ENCODE assay signal across 18 cellular contexts in genomic region chr4:8869879-8870646, GRCh38. TPM values are rescaled to one million over a fixed set of nuclear protein-coding genes. Genes with fewer than 3 reads are reported as not detected.
DNase-seq lines count a peak whose midpoint lies in the region; ATAC-seq and TF ChIP-seq lines count a peak whose summit lies in the region.
"Had no signal": no experiment of that assay in that cellular context is flagged by ENCODE, and none has a peak within 500 bp of the region (broad histone marks: within the 10 kb centered on the region; RNA-seq: fewer than 3 reads in every experiment).

No MANE protein-coding gene starts in this region.

- DNase-seq in GM23338 (ENCODE audit: low spot score) (peak; percentile 39), MG63 (no peak), mesothelial cell of epicardium (ENCODE audit: low spot score in 2 of 2, unreplicated experiment in 2 of 2) (no peak), retina (peak; percentile 68), DMS 273 (lab: John Stamatoyannopoulos, UW; ENCODE audit: unreplicated experiment) (no peak), 8988T (no peak)
- DNase-seq: CD4-positive, CD25-positive, alpha-beta regulatory T cell; COR-L47; HCEC 1CT; KG1; MV-4-11; NCI-H1694 treated with DMSO at 0.1 percent for 48 hours; NCI-H748 treated with DMSO at 0.1 percent for 48 hours; NK-92 treated with Interleukin-12 subunit alpha and Interleukin-12 subunit beta, amount 100 ng/mL, for 24 hours had no signal

- H3K79me2 ChIP-seq in GM23338 (replicated peaks; ENCODE audit: insufficient read depth) = no peaks in the 10 kb centered on the region

- H3K4me3 Mint-ChIP-seq in GM23338 (peak overlapping the region; percentile 55; the same call in 2 of the 3 replicates), mesothelial cell of epicardium (peak overlapping the region; percentile 43)
- H3K4me3 Mint-ChIP-seq: CD4-positive, CD25-positive, alpha-beta regulatory T cell had no signal

- peak overlapping the region; percentile 72; the same call in 1 of the 2 replicates for H3K4me2 ChIP-seq in GM23338

- H3K9me3 Mint-ChIP-seq in GM23338 (peaks cover 4% of the 10 kb centered on the region), mesothelial cell of epicardium (no peaks in the 10 kb centered on the region)

- H3K27ac ChIP-seq in GM23338 (ENCODE audit: low read depth) = no peak overlapping the region

- H3K27me3 Mint-ChIP-seq in GM23338 (ENCODE audit: insufficient read depth, low read depth, poor library complexity) (peaks cover 88% of the 10 kb centered on the region), mesothelial cell of epicardium (ENCODE audit: low read depth) (peaks cover 86% of the 10 kb centered on the region)

- TF ChIP-seq CTCF in GM23338 (conservative IDR thresholded peaks at IDR 0.05; ENCODE audit: low read depth in 2 of 2) (no peak), mesothelial cell of epicardium (IDR thresholded peaks at IDR 0.05; ENCODE audit: unreplicated experiment) (no peak)

- H3K27ac Mint-ChIP-seq in GM23338 (no peak overlapping the region), mesothelial cell of epicardium (no peak overlapping the region)
- H3K27ac Mint-ChIP-seq: CD4-positive, CD25-positive, alpha-beta regulatory T cell had no signal

- no peak overlapping the region for H2AFZ ChIP-seq in GM23338

- 0 out of 2 replicates have a peak, but pooled peaks cover 8% of the 10 kb centered on the region for H3F3A ChIP-seq in GM23338 (replicated peaks; ENCODE audit: low read depth)

- H3K9me2 ChIP-seq in GM23338 (ENCODE audit: insufficient read depth) = no peaks in the 10 kb centered on the region

- H4K20me1 ChIP-seq in GM23338 (replicated peaks; ENCODE audit: insufficient read depth) = peaks cover 18% of the 10 kb centered on the region

- no peaks in the 10 kb centered on the region; the same call in 2 of the 3 replicates for H3K36me3 Mint-ChIP-seq in GM23338 (ENCODE audit: low read depth)
- H3K36me3 Mint-ChIP-seq in mesothelial cell of epicardium = peaks cover 2% of the 10 kb centered on the region
- H3K36me3 Mint-ChIP-seq: CD4-positive, CD25-positive, alpha-beta regulatory T cell had no signal

- peaks cover 16% of the 10 kb centered on the region; the same call in 1 of the 2 replicates for H3K4me1 ChIP-seq in GM23338 (ENCODE audit: insufficient read depth)

- H3K4me3 ChIP-seq in GM23338 (no peak overlapping the region), MG63 (peak overlapping the region; percentile 64)

- H3K36me3 ChIP-seq in GM23338 (ENCODE audit: insufficient read depth) (no peaks in the 10 kb centered on the region), MG63 (no peaks in the 10 kb centered on the region)

- H3K27me3 ChIP-seq in GM23338 (ENCODE audit: insufficient read depth) = peaks cover 97% of the 10 kb centered on the region
- no peaks in the 10 kb centered on the region for H3K27me3 ChIP-seq in MG63

- H3K4me1 Mint-ChIP-seq in GM23338 (peaks cover 27% of the 10 kb centered on the region), mesothelial cell of epicardium (peaks cover 7% of the 10 kb centered on the region)

- ATAC-seq in GM23338 = no peak
- ATAC-seq in HG03135 (IDR thresholded peaks at IDR 0.05; ENCODE audit: unreplicated experiment) = no peak
- ATAC-seq: HepG2, Right ventricle myocardium inferior had no signal

- H3K9me3 ChIP-seq in MG63 = no peaks in the 10 kb centered on the region

TF ChIP-seq in GM23338, 12 proteins besides CTCF, POLR2A, EP300 and RAD21:
- TF ChIP-seq NANOG (IDR thresholded peaks at IDR 0.05; ENCODE audit: borderline replicate concordance) (no peak), STAT1 (IDR thresholded peaks at IDR 0.05; ENCODE audit: unreplicated experiment) (no peak), EZH2 (IDR thresholded peaks at IDR 0.05; ENCODE audit: low read depth, unreplicated experiment) (peak; percentile 78), ETS1 (IDR thresholded peaks at IDR 0.05) (no peak), ZNF331 (CRISPR knock-in tag; IDR thresholded peaks at IDR 0.05; ENCODE audit: low read depth) (no peak), POLR2AphosphoS5 (IDR thresholded peaks at IDR 0.05; ENCODE audit: low read depth) (no peak), ZNF114 (CRISPR knock-in tag; IDR thresholded peaks at IDR 0.05) (no peak), EZH2phosphoT487 (IDR thresholded peaks at IDR 0.05; ENCODE audit: unreplicated experiment) (peak; percentile 14)

RNA-seq across cellular contexts. Expression of gene HMX1, which starts 1.6 kb away (rescaled TPM):
- total RNA-seq in GM23338 (2014; rRNA removed; shearing (Covaris generic)) = 0.69 TPM in 1 of 2 replicates, not detected in the other
- polyA plus RNA-seq in GM23338 (2016; fragmentation: Nextera tagmentation; extraction: Ambion mirVana) = 0.23 TPM in 1 of 2 replicates, not detected in the other
- total RNA-seq in MG63 (2014; rRNA removed; shearing (Covaris generic); ENCODE audit: low replicate concordance) = 7.5 and 17.5 TPM in 2 replicates
- total RNA-seq in mesothelial cell of epicardium = 0.27 to 0.92 TPM (median 0.81 TPM) in 3 replicates
- total RNA-seq: CD4-positive, CD25-positive, alpha-beta regulatory T cell; HepG2; OCI-LY7; Right ventricle myocardium inferior had no signal
- polyA plus RNA-seq: CD4-positive, CD25-positive, alpha-beta regulatory T cell; HepG2 had no signal

Comparison
In these comparisons a context has a peak if more than half of its experiments do, and no peak if none do; other contexts are left out.
1. DNase-seq: peak in GM23338 (single experiment) and retina (single experiment); none in MG63 (single experiment), mesothelial cell of epicardium (0 of 2), DMS 273 (single experiment) and 8988T (single experiment).